Comparison of ENCODE assay signal across 14 cellular contexts in the genomic region with DNA sequence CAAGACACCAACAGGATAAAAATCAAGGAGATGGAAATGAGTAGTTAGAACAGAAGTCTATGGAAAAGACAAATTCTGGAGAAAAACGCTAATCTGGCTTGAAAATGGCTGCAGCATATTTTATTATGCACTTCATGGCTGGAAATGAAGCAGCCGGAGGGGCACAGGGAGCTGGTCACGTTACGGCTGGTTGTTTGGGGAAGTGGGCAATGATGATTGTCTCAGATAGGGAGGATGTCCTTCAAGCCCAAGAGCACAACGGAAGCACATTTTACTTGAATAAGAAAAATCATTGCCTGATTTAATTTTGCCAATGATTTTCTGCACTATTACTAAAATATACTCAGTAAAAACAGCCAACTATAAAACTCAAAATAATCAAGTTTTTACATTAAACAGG. TPM values are rescaled to one million over a fixed set of nuclear protein-coding genes. Genes with fewer than 3 reads are reported as not detected.
"Had no signal": no experiment of that assay in that cellular context is flagged by ENCODE, and none has a peak within 500 bp of the region (broad histone marks: within the 10 kb centered on the region; RNA-seq: fewer than 3 reads in every experiment).

No MANE protein-coding gene starts in this region.

- H3K27ac ChIP-seq: breast epithelium, foreskin keratinocyte, heart left ventricle, left lung, pancreas, testis had no signal

- H3K4me1 ChIP-seq: breast epithelium, foreskin keratinocyte, heart left ventricle, left lung, pancreas, testis had no signal

- H3K9me3 ChIP-seq: breast epithelium, heart left ventricle, left lung, pancreas, testis had no signal

- H3K4me3 ChIP-seq: breast epithelium, heart left ventricle, left lung, pancreas, testis had no signal

- H3K36me3 ChIP-seq: breast epithelium, heart left ventricle, left lung, pancreas had no signal

- H3K27me3 ChIP-seq: breast epithelium, foreskin keratinocyte, heart left ventricle, left lung, pancreas, testis had no signal

- DNase-seq: activated CD4-positive, alpha-beta T cell treated with anti-CD3 and anti-CD28 coated beads, Interleukin-2, amount 10 ng/mL, durations not matched to agents 24 days and 14 days; activated naive CD4-positive, alpha-beta T cell; aorta; foreskin keratinocyte; heart left ventricle; islet precursor cell; left lung; mesenchymal stem cell; pancreas; stimulated activated CD4-positive, alpha-beta T cell treated with anti-CD3 and anti-CD28 coated beads, Interleukin-15, amount 100 ng/mL, for 24 hours; stimulated activated CD4-positive, alpha-beta T cell treated with anti-CD3 and anti-CD28 coated beads, Interleukin-4, amount 100 ng/mL, for 24 hours; testis had no signal

RNA-seq across cellular contexts. Expression of gene MAPK10, which starts 27.2 kb away (rescaled TPM):
- total RNA-seq: activated CD4-positive, alpha-beta T cell treated with anti-CD3 and anti-CD28 coated beads, Interleukin-2, amount 10 ng/mL, durations not matched to agents 24 days and 14 days; activated T-helper 1 cell treated with anti-CD3 and anti-CD28 coated beads, Interleukin-12 subunit alpha, Interleukin-12 subunit beta, Interleukin-2, Interleukin-4 antibody, amounts not matched to agents 30 ng/mL and 10 ng/mL and 1 ng/mL, durations not matched to agents 14 hours and 24 hours and 36 hours had no signal
